1 cellular context compared by ENCODE assay signal in the genomic region with DNA sequence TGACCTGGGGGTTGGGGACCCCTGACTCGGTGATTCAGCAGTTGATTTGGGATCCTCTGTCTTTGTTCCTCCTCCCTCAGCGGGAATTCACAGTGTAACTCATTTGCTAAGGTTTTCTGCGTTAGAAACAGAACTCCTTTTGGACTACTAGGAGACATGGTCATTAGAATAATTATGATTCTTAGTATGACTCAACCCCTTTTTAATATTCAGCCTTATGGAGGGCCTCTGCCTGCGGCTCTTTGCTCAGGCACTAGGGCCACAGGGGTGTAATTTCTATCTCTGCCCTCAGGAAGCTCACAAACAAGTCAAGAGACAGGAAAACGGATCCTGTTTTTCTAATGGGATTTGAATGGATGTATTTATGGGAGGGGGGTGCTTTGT.
TF ChIP-seq lines count a peak whose summit lies in the region.

No MANE protein-coding gene starts in this region.

TF ChIP-seq in GM12878, 131 proteins besides CTCF, POLR2A, EP300 and RAD21 (continued from another document):
- TF ChIP-seq, protein P1, sequence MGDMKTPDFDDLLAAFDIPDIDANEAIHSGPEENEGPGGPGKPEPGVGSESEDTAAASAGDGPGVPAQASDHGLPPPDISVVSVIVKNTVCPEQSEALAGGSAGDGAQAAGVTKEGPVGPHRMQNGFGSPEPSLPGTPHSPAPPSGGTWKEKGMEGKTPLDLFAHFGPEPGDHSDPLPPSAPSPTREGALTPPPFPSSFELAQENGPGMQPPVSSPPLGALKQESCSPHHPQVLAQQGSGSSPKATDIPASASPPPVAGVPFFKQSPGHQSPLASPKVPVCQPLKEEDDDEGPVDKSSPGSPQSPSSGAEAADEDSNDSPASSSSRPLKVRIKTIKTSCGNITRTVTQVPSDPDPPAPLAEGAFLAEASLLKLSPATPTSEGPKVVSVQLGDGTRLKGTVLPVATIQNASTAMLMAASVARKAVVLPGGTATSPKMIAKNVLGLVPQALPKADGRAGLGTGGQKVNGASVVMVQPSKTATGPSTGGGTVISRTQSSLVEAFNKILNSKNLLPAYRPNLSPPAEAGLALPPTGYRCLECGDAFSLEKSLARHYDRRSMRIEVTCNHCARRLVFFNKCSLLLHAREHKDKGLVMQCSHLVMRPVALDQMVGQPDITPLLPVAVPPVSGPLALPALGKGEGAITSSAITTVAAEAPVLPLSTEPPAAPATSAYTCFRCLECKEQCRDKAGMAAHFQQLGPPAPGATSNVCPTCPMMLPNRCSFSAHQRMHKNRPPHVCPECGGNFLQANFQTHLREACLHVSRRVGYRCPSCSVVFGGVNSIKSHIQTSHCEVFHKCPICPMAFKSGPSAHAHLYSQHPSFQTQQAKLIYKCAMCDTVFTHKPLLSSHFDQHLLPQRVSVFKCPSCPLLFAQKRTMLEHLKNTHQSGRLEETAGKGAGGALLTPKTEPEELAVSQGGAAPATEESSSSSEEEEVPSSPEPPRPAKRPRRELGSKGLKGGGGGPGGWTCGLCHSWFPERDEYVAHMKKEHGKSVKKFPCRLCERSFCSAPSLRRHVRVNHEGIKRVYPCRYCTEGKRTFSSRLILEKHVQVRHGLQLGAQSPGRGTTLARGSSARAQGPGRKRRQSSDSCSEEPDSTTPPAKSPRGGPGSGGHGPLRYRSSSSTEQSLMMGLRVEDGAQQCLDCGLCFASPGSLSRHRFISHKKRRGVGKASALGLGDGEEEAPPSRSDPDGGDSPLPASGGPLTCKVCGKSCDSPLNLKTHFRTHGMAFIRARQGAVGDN (IDR thresholded peaks at IDR 0.05), result no peak; the same call in 1 of the 2 replicates
- TF ChIP-seq, protein P2, sequence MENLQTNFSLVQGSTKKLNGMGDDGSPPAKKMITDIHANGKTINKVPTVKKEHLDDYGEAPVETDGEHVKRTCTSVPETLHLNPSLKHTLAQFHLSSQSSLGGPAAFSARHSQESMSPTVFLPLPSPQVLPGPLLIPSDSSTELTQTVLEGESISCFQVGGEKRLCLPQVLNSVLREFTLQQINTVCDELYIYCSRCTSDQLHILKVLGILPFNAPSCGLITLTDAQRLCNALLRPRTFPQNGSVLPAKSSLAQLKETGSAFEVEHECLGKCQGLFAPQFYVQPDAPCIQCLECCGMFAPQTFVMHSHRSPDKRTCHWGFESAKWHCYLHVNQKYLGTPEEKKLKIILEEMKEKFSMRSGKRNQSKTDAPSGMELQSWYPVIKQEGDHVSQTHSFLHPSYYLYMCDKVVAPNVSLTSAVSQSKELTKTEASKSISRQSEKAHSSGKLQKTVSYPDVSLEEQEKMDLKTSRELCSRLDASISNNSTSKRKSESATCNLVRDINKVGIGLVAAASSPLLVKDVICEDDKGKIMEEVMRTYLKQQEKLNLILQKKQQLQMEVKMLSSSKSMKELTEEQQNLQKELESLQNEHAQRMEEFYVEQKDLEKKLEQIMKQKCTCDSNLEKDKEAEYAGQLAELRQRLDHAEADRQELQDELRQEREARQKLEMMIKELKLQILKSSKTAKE (IDR thresholded peaks at IDR 0.05; ENCODE audit: low read depth, poor library complexity, severe bottlenecking), result no peak
